Comparison of ENCODE assay signal across 30 cellular contexts in the genomic region with DNA sequence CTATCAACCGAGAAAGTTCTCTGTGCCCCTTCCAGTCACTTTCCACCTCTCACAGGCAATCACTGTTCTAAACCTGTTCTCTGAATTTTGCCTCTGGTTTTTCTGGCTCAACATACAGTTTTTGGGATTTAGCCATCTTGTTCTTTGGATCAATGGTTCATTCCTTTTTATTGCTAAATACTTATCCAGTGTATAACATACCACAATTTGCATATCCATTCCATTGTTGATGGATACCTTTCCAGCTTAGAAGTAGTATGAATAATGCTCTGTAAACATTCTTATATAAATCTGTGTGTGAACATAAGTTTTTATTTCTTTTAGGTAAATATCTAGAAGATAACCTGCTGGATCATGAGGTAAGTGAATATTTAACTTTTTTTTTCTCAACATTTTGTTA.
"Had no signal": no experiment of that assay in that cellular context is flagged by ENCODE, and none has a peak within 500 bp of the region (broad histone marks: within the 10 kb centered on the region; RNA-seq: fewer than 3 reads in every experiment).

No MANE protein-coding gene starts in this region.

- H3K4me1 Mint-ChIP-seq: immature natural killer cell; naive B cell; natural killer cell; stimulated activated effector memory CD8-positive, alpha-beta T cell treated with anti-CD3 and anti-CD28 coated beads, Interleukin-12 subunit alpha, Interleukin-12 subunit beta, amount 100 ng/mL, for 72 hours had no signal

- H3K27ac Mint-ChIP-seq: immature natural killer cell; naive B cell; natural killer cell; stimulated activated effector memory CD8-positive, alpha-beta T cell treated with anti-CD3 and anti-CD28 coated beads, Interleukin-12 subunit alpha, Interleukin-12 subunit beta, amount 100 ng/mL, for 72 hours; stimulated activated naive CD8-positive, alpha-beta T cell treated with anti-CD3 and anti-CD28 coated beads, Interleukin-15, Interleukin-2, amounts not matched to agents 100 ng/mL and 50 ng/mL, for 24 hours had no signal

- H3K4me1 ChIP-seq: pancreas, prostate gland, sigmoid colon, suprapubic skin, tibial artery had no signal

- H3K27me3 ChIP-seq: left lung, pancreas, sigmoid colon, spleen, suprapubic skin, tibial artery, vagina had no signal

- H3K9me3 ChIP-seq: left lung, lower lobe of right lung, pancreas, prostate gland, sigmoid colon, spleen, suprapubic skin, thoracic aorta, tibial artery, vagina had no signal

- H3K4me3 ChIP-seq: left lung, lower lobe of right lung, pancreas, prostate gland, sigmoid colon, spleen, suprapubic skin, thoracic aorta, tibial artery, vagina had no signal

- DNase-seq: hypothalamus; immature natural killer cell; kidney; left colon; left lung; lower lobe of right lung; mammary epithelial cell; mesenchymal stem cell; naive B cell; natural killer cell; nucleus accumbens; pancreas; posterior cingulate gyrus; retina; right cardiac atrium; sigmoid colon; small intestine; spleen; stimulated activated CD4-positive, alpha-beta T cell treated with anti-CD3 and anti-CD28 coated beads, Interleukin-4, amount 100 ng/mL, for 24 hours; stimulated activated naive CD4-positive, alpha-beta T cell; tibial artery; trophoblast cell had no signal

- H3K36me3 Mint-ChIP-seq: naive B cell; natural killer cell; stimulated activated effector memory CD8-positive, alpha-beta T cell treated with anti-CD3 and anti-CD28 coated beads, Interleukin-12 subunit alpha, Interleukin-12 subunit beta, amount 100 ng/mL, for 72 hours had no signal

- H3K4me3 Mint-ChIP-seq: immature natural killer cell; naive B cell; natural killer cell; neural crest cell; stimulated activated effector memory CD8-positive, alpha-beta T cell treated with anti-CD3 and anti-CD28 coated beads, Interleukin-12 subunit alpha, Interleukin-12 subunit beta, amount 100 ng/mL, for 72 hours; stimulated activated naive CD8-positive, alpha-beta T cell treated with anti-CD3 and anti-CD28 coated beads, Interleukin-15, Interleukin-2, amounts not matched to agents 100 ng/mL and 50 ng/mL, for 24 hours had no signal

- H3K27ac ChIP-seq: left lung, lower lobe of right lung, pancreas, prostate gland, sigmoid colon, spleen, suprapubic skin, thoracic aorta, tibial artery, vagina had no signal

- H3K36me3 ChIP-seq: left lung, lower lobe of right lung, pancreas, prostate gland, sigmoid colon, spleen, suprapubic skin, thoracic aorta, tibial artery, vagina had no signal

- FAIRE-seq: islet of Langerhans, kidney, pancreas, small intestine had no signal

- H3K9me3 Mint-ChIP-seq: natural killer cell; stimulated activated effector memory CD8-positive, alpha-beta T cell treated with anti-CD3 and anti-CD28 coated beads, Interleukin-12 subunit alpha, Interleukin-12 subunit beta, amount 100 ng/mL, for 72 hours; stimulated activated naive CD8-positive, alpha-beta T cell treated with anti-CD3 and anti-CD28 coated beads, Interleukin-15, Interleukin-2, amounts not matched to agents 100 ng/mL and 50 ng/mL, for 24 hours had no signal

- ATAC-seq: left colon; left lung; lower lobe of right lung; natural killer cell; pancreas; right cardiac atrium; stimulated activated effector memory CD8-positive, alpha-beta T cell treated with anti-CD3 and anti-CD28 coated beads, Interleukin-12 subunit alpha, Interleukin-12 subunit beta, amount 100 ng/mL, for 72 hours had no signal
